26 cellular contexts compared by ENCODE assay signal in genomic region chr10:122190553-122190952, GRCh38.
DNase-seq lines count a peak whose midpoint lies in the region; ATAC-seq and TF ChIP-seq lines count a peak whose summit lies in the region.
"Had no signal": no experiment of that assay in that cellular context is flagged by ENCODE, and none has a peak within 500 bp of the region (broad histone marks: within the 10 kb centered on the region; RNA-seq: fewer than 3 reads in every experiment).

No MANE protein-coding gene starts in this region.

- no peak for ATAC-seq in HG03342 (IDR thresholded peaks at IDR 0.05; ENCODE audit: unreplicated experiment)
- ATAC-seq: left ventricle myocardium superior; right cardiac atrium; stimulated activated naive CD8-positive, alpha-beta T cell treated with anti-CD3 and anti-CD28 coated beads, Interleukin-15, Interleukin-2, amounts not matched to agents 100 U/mL and 50 U/mL, for 24 hours; T-cell had no signal

- H3K4me3 Mint-ChIP-seq in activated T-cell treated with anti-CD3 and anti-CD28 coated beads, Interleukin-2, amount 50 U/mL, for 24 hours: no peak overlapping the region
- H3K4me3 Mint-ChIP-seq: central memory CD8-positive, alpha-beta T cell; immature natural killer cell; T-cell had no signal

- no peaks in the 10 kb centered on the region for H3K27me3 Mint-ChIP-seq in activated T-cell treated with anti-CD3 and anti-CD28 coated beads, Interleukin-2, amount 50 U/mL, for 24 hours

- no peaks in the 10 kb centered on the region for H3K9me3 Mint-ChIP-seq in activated T-cell treated with anti-CD3 and anti-CD28 coated beads, Interleukin-2, amount 50 U/mL, for 24 hours
- H3K9me3 Mint-ChIP-seq: central memory CD8-positive, alpha-beta T cell; T-cell had no signal

- no peaks in the 10 kb centered on the region for H3K27me3 ChIP-seq in sigmoid colon
- H3K27me3 ChIP-seq in brain microvascular endothelial cell (replicated peaks): no peaks in the 10 kb centered on the region
- H3K27me3 ChIP-seq: heart right ventricle had no signal

- H3K36me3 ChIP-seq in sigmoid colon (peaks cover 0 to 13% (median under 1%) of the 10 kb centered on the region in 4 donors), brain microvascular endothelial cell (replicated peaks) (no peaks in the 10 kb centered on the region)

- TF ChIP-seq EP300 in sigmoid colon (IDR thresholded peaks at IDR 0.05): peak in 1 of 4 donors; percentile 21

- no peaks in the 10 kb centered on the region for H3K4me1 Mint-ChIP-seq in activated T-cell treated with anti-CD3 and anti-CD28 coated beads, Interleukin-2, amount 50 U/mL, for 24 hours (ENCODE audit: low read depth)
- H3K4me1 Mint-ChIP-seq: central memory CD8-positive, alpha-beta T cell; immature natural killer cell; T-cell had no signal

- H3K4me3 ChIP-seq in foreskin fibroblast (ENCODE audit: low read depth in 1 of 2, low read length in 2 of 2) (no peak overlapping the region), sigmoid colon (no peak overlapping the region), brain microvascular endothelial cell (ENCODE audit: low read depth, low read length) (no peak overlapping the region)
- H3K4me3 ChIP-seq: heart right ventricle had no signal

- TF ChIP-seq POLR2A in sigmoid colon (IDR thresholded peaks at IDR 0.05): no peak

- peak; percentile 83 for DNase-seq in EH (ENCODE audit: low read depth)
- peak; percentile 60 for DNase-seq in LHCN-M2 (ENCODE audit: low read depth)
- DNase-seq in foreskin fibroblast: peak; percentile 76 to 81
- DNase-seq in sigmoid colon: no peak
- no peak for DNase-seq in activated CD4-positive, CD25-positive, alpha-beta regulatory T cell treated with anti-CD3 and anti-CD28 coated beads, Interleukin-2, amount 50 U/mL, for 72 hours
- no peak for DNase-seq in brain microvascular endothelial cell
- no peak for DNase-seq in activated T-cell treated with anti-CD3 and anti-CD28 coated beads, Interleukin-2, amount 50 U/mL, for 24 hours
- DNase-seq: activated CD4-positive, alpha-beta T cell treated with anti-CD3 and anti-CD28 coated beads, Interleukin-2, amount 50 U/mL, for 48 hours; activated naive CD4-positive, alpha-beta T cell treated with Interleukin-2 at 50 U/mL for 16 hours; activated T-cell treated with anti-CD3 and anti-CD28 coated beads for 4 hours; AML-193; anterior cingulate cortex; GDM1; heart right ventricle; immature natural killer cell; left ventricle myocardium superior; NCI-H1048; NCI-H2029 treated with DMSO at 0.1 percent for 48 hours; NCI-H510A treated with DMSO at 0.1 percent for 48 hours; right cardiac atrium; stimulated activated naive CD8-positive, alpha-beta T cell treated with anti-CD3 and anti-CD28 coated beads, Interleukin-15, Interleukin-2, amounts not matched to agents 100 U/mL and 50 U/mL, for 24 hours; T-cell; trophoblast cell had no signal

- H3K9me3 ChIP-seq in sigmoid colon: no peaks in the 10 kb centered on the region
- H3K9me3 ChIP-seq: heart right ventricle had no signal

- H3K27ac ChIP-seq in sigmoid colon (peak overlapping the region; percentile 38 to 82 (median 77)), brain microvascular endothelial cell (no peak overlapping the region)
- H3K27ac ChIP-seq: heart right ventricle, KMS-11 had no signal

- no peaks in the 10 kb centered on the region for H3K36me3 Mint-ChIP-seq in activated T-cell treated with anti-CD3 and anti-CD28 coated beads, Interleukin-2, amount 50 U/mL, for 24 hours (ENCODE audit: low read depth)
- H3K36me3 Mint-ChIP-seq: immature natural killer cell, T-cell had no signal

- TF ChIP-seq CTCF in foreskin fibroblast (IDR thresholded peaks at IDR 0.05; ENCODE audit: low read depth, low read length): no peak
- no peak for TF ChIP-seq CTCF in sigmoid colon (IDR thresholded peaks at IDR 0.05)
- no peak for TF ChIP-seq CTCF in brain microvascular endothelial cell (IDR thresholded peaks at IDR 0.05; ENCODE audit: low read depth, low read length, missing control alignments)

- intact Hi-C loops in sigmoid colon (cut with DNase I): loop anchor here (5.0 kb wide), 1 partner anchor 48 kb away; no protein-coding TSS in a partner anchor

- peaks cover 0 to 71% (median 46%) of the 10 kb centered on the region in 4 donors for H3K4me1 ChIP-seq in sigmoid colon

- no peak overlapping the region for H3K27ac Mint-ChIP-seq in activated T-cell treated with anti-CD3 and anti-CD28 coated beads, Interleukin-2, amount 50 U/mL, for 24 hours
- H3K27ac Mint-ChIP-seq: immature natural killer cell, T-cell had no signal

- 23 to 79% methylated on average over 9 of the region's 9 CpGs for WGBS in sigmoid colon, 2 donors

- in situ Hi-C loops in brain microvascular endothelial cell (cut with HindIII; ENCODE audit: low pct_ligation_motif_present, low sequenced_read_pairs): no loop called here

Comparison
In these comparisons a context has a peak if more than half of its experiments do, and no peak if none do; other contexts are left out.
1. DNase-seq: peak in EH (single experiment), LHCN-M2 (single experiment) and foreskin fibroblast (2 of 2); none in sigmoid colon (single experiment), activated CD4-positive, CD25-positive, alpha-beta regulatory T cell treated with anti-CD3 and anti-CD28 coated beads, Interleukin-2, amount 50 U/mL, for 72 hours (single experiment), brain microvascular endothelial cell (single experiment) and activated T-cell treated with anti-CD3 and anti-CD28 coated beads, Interleukin-2, amount 50 U/mL, for 24 hours (single experiment).